Comparison of ENCODE assay signal across 12 cellular contexts in the genomic region with DNA sequence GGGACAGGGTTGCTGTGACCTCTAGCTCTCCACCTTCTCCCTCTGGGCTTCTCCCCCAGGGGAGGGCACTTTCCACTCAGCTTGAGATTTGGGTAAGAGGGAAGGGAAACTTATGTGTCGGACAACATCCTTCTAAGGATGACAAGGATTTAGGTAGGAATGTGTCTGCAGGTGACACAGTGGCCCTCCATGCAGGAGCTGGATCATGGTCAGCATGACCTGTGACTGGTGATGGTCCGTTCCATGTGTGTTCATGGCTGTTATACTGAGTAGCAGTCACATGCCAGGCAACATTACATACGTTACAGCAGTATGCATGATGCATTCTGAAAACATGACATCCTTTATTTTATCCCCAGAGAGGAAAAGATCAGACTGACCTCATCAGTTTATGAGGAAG.
A peak's percentile ranks its signal among the peaks of the same experiment; 100 is the strongest.
DNase-seq lines count a peak whose midpoint lies in the region; ATAC-seq and TF ChIP-seq lines count a peak whose summit lies in the region.
"Had no signal": no experiment of that assay in that cellular context is flagged by ENCODE, and none has a peak within 500 bp of the region (broad histone marks: within the 10 kb centered on the region; RNA-seq: fewer than 3 reads in every experiment).

No MANE protein-coding gene starts in this region.

- TF ChIP-seq EP300 in sigmoid colon (IDR thresholded peaks at IDR 0.05), result no peak
- no peak for TF ChIP-seq EP300 in esophagus muscularis mucosa (IDR thresholded peaks at IDR 0.05)

- peaks cover 0 to 70% (median 51%) of the 10 kb centered on the region in 11 experiments; a peak in 16 of 22 replicates for H4K20me1 ChIP-seq in BLaER1 treated with 17β-estradiol and CSF1 and Interleukin-3, amounts not matched to agents 10 nM and 100 nM

- TF ChIP-seq POLR2A in sigmoid colon (IDR thresholded peaks at IDR 0.05), result no peak
- TF ChIP-seq POLR2A in esophagus muscularis mucosa (IDR thresholded peaks at IDR 0.05; ENCODE audit: low read depth), result no peak

- H3K9me3 ChIP-seq in BLaER1 treated with 17β-estradiol and CSF1 and Interleukin-3, amounts not matched to agents 10 nM and 100 nM (replicated peaks in 1 of 11), result peaks cover 0 to 17% (median 4%) of the 10 kb centered on the region in 11 experiments; a peak in 3 of 22 replicates
- H3K9me3 ChIP-seq in lower lobe of right lung (no peaks in the 10 kb centered on the region), sigmoid colon (no peaks in the 10 kb centered on the region), esophagus muscularis mucosa (no peaks in the 10 kb centered on the region)
- H3K9me3 ChIP-seq: HAP-1 had no signal

- no peak overlapping the region for H3K4me3 ChIP-seq in BLaER1 treated with 17β-estradiol and CSF1 and Interleukin-3, amounts not matched to agents 10 nM and 100 nM
- no peak overlapping the region for H3K4me3 ChIP-seq in lower lobe of right lung
- H3K4me3 ChIP-seq in sigmoid colon, result no peak overlapping the region
- H3K4me3 ChIP-seq in esophagus muscularis mucosa, result no peak overlapping the region
- H3K4me3 ChIP-seq: GM12878, HAP-1 had no signal

- peaks cover 0 to 51% (median 35%) of the 10 kb centered on the region in 10 experiments; a peak in 13 of 20 replicates for H3K4me1 ChIP-seq in BLaER1 treated with 17β-estradiol and CSF1 and Interleukin-3, amounts not matched to agents 10 nM and 100 nM
- H3K4me1 ChIP-seq in lower lobe of right lung, result peaks cover 15% of the 10 kb centered on the region
- peaks cover 0 to 8% (median 0%) of the 10 kb centered on the region in 4 donors for H3K4me1 ChIP-seq in sigmoid colon
- H3K4me1 ChIP-seq in esophagus muscularis mucosa, result peaks cover 0 to 13% (median 9%) of the 10 kb centered on the region in 4 donors
- H3K4me1 ChIP-seq: HAP-1 had no signal

- peaks cover 18 to 100% (median 80%) of the 10 kb centered on the region in 11 experiments; a peak in 21 of 22 replicates for H3K36me3 ChIP-seq in BLaER1 treated with 17β-estradiol and CSF1 and Interleukin-3, amounts not matched to agents 10 nM and 100 nM
- no peaks in the 10 kb centered on the region for H3K36me3 ChIP-seq in lower lobe of right lung
- no peaks in the 10 kb centered on the region for H3K36me3 ChIP-seq in sigmoid colon
- peaks cover 0 to 5% (median 0%) of the 10 kb centered on the region in 4 donors for H3K36me3 ChIP-seq in esophagus muscularis mucosa
- H3K36me3 ChIP-seq: HAP-1 had no signal

- ATAC-seq in lower lobe of right lung (no peak), GM18870 (IDR thresholded peaks at IDR 0.05; ENCODE audit: unreplicated experiment) (no peak)
- no peak for ATAC-seq in activated CD4-positive, CD25-positive, alpha-beta regulatory T cell treated with anti-CD3 and anti-CD28 coated beads, Interleukin-2, amount 50 U/mL, for 24 hours
- ATAC-seq: GM12878 had no signal

- peak overlapping the region in 8 of 11 experiments; percentile 6 to 68 (median 48); a peak in 13 of 22 replicates for H3K4me2 ChIP-seq in BLaER1 treated with 17β-estradiol and CSF1 and Interleukin-3, amounts not matched to agents 10 nM and 100 nM

- peak; percentile 14 for DNase-seq in lower lobe of right lung
- DNase-seq in sigmoid colon, result peak; percentile 7
- DNase-seq in esophagus muscularis mucosa (ENCODE audit: extremely low spot score), result no peak
- no peak for DNase-seq in NCI-H1436 (lab: John Stamatoyannopoulos, UW)
- DNase-seq: ACHN, DMS53, GOT3 had no signal

- H3K27ac ChIP-seq in BLaER1 treated with 17β-estradiol and CSF1 and Interleukin-3, amounts not matched to agents 10 nM and 100 nM, result no peak overlapping the region
- no peak overlapping the region for H3K27ac ChIP-seq in lower lobe of right lung
- H3K27ac ChIP-seq in sigmoid colon, result no peak overlapping the region
- H3K27ac ChIP-seq in esophagus muscularis mucosa (replicated peaks in 1 of 4), result no peak overlapping the region

- WGBS in sigmoid colon, 2 donors, result 93 to 94% methylated on average over 3 of the region's 3 CpGs
- WGBS in esophagus muscularis mucosa, result 82% methylated on average over 3 of the region's 3 CpGs

- no peak for TF ChIP-seq CTCF in lower lobe of right lung (IDR thresholded peaks at IDR 0.05)
- TF ChIP-seq CTCF in sigmoid colon (IDR thresholded peaks at IDR 0.05), result no peak
- no peak for TF ChIP-seq CTCF in esophagus muscularis mucosa (IDR thresholded peaks at IDR 0.05)

- H3K27me3 ChIP-seq in BLaER1 treated with 17β-estradiol and CSF1 and Interleukin-3, amounts not matched to agents 10 nM and 100 nM, result no peaks in the 10 kb centered on the region
- H3K27me3 ChIP-seq in lower lobe of right lung (ENCODE audit: low read depth), result no peaks in the 10 kb centered on the region
- H3K27me3 ChIP-seq in sigmoid colon, result no peaks in the 10 kb centered on the region
- H3K27me3 ChIP-seq in esophagus muscularis mucosa, result no peaks in the 10 kb centered on the region

- no peak overlapping the region for H3K9ac ChIP-seq in BLaER1 treated with 17β-estradiol and CSF1 and Interleukin-3, amounts not matched to agents 10 nM and 100 nM

- intact Hi-C loops in lower lobe of right lung (cut with DNase I) (no loop called here), sigmoid colon (cut with DNase I) (no loop called here), esophagus muscularis mucosa (cut with DNase I) (no loop called here)

Comparison
In these comparisons a context has a peak if more than half of its experiments do, and no peak if none do; other contexts are left out.
1. DNase-seq: peak in lower lobe of right lung (single experiment) and sigmoid colon (single experiment); none in esophagus muscularis mucosa (single experiment) and NCI-H1436 (single experiment).